In genomic region chr9:136429075-136429628, GRCh38 we compare ENCODE assay signal across 19 cellular contexts. TPM values are rescaled to one million over a fixed set of nuclear protein-coding genes. Genes with fewer than 3 reads are reported as not detected.
A peak's percentile ranks its signal among the peaks of the same experiment; 100 is the strongest.
DNase-seq lines count a peak whose midpoint lies in the region; ATAC-seq and TF ChIP-seq lines count a peak whose summit lies in the region.
"Had no signal": no experiment of that assay in that cellular context is flagged by ENCODE, and none has a peak within 500 bp of the region (broad histone marks: within the 10 kb centered on the region; RNA-seq: fewer than 3 reads in every experiment).

No MANE protein-coding gene starts in this region.

- H2AFZ ChIP-seq in PC-9 (no peak overlapping the region), neuronal stem cell (ENCODE audit: low read length) (no peak overlapping the region)
- H2AFZ ChIP-seq: GM23338 had no signal

- no peaks in the 10 kb centered on the region for H3K27me3 ChIP-seq in right atrium auricular region
- H3K27me3 ChIP-seq in PC-9 (ENCODE audit: insufficient read depth, low read depth), result no peaks in the 10 kb centered on the region
- H3K27me3 ChIP-seq in neuronal stem cell (ENCODE audit: control insufficient read depth in 3 of 3, insufficient read depth in 3 of 3, low read depth in 1 of 3, low read length in 3 of 3), result no peaks in the 10 kb centered on the region

- H4K20me1 ChIP-seq in PC-9 (ENCODE audit: insufficient read depth), result peaks cover 7% of the 10 kb centered on the region; the same call in 1 of the 2 replicates

- TSS peak; percentile 33 for BruUV-seq in PC-9 (replicated peaks; lab: Mats Ljungman, UMichigan)

- no peaks in the 10 kb centered on the region for H3K4me1 ChIP-seq in right atrium auricular region
- H3K4me1 ChIP-seq in PC-9 (replicated peaks; ENCODE audit: insufficient read depth), result no peaks in the 10 kb centered on the region
- H3K4me1 ChIP-seq in neuronal stem cell (ENCODE audit: control insufficient read depth in 2 of 2, insufficient read depth in 1 of 2, low read depth in 1 of 2, low read length in 2 of 2), result no peaks in the 10 kb centered on the region

- no peak for TF ChIP-seq CTCF in right atrium auricular region (IDR thresholded peaks at IDR 0.05)
- no peak for TF ChIP-seq CTCF in PC-9 (conservative IDR thresholded peaks at IDR 0.05)

- CTCF ChIA-PET in PC-9 (lab: Charles Lee), result no interaction called here

- no peak overlapping the region for H3K18ac ChIP-seq in neuronal stem cell (ENCODE audit: low read length)

- H3K36me3 ChIP-seq in right atrium auricular region (peaks cover 30% of the 10 kb centered on the region), PC-9 (ENCODE audit: low read depth) (no peaks in the 10 kb centered on the region), neuronal stem cell (replicated peaks in 1 of 2; ENCODE audit: control insufficient read depth in 2 of 2, insufficient read depth in 2 of 2, low read length in 2 of 2) (peaks cover 20 to 63% of the 10 kb centered on the region in 2 donors)

- no peak overlapping the region for H3K4me2 ChIP-seq in PC-9
- H3K4me2 ChIP-seq in neuronal stem cell (ENCODE audit: insufficient read depth, low read length, poor library complexity, severe bottlenecking), result no peak overlapping the region
- H3K4me2 ChIP-seq: GM23338 had no signal

- H4K8ac ChIP-seq in neuronal stem cell (ENCODE audit: low read depth, low read length), result peak overlapping the region; percentile 23

- no CpG with 5 or more reads among the region's 21 CpGs for WGBS in neuronal stem cell (ENCODE audit: extremely low coverage in 2 of 2, insufficient read length in 2 of 2, insufficient replicate concordance in 1 of 2), 2 donors

- H3F3A ChIP-seq in PC-9 (ENCODE audit: insufficient read depth, low read depth), result peaks cover 33% of the 10 kb centered on the region; the same call in 1 of the 2 replicates

- H2BK15ac ChIP-seq in neuronal stem cell (ENCODE audit: low read length), result no peak overlapping the region

- no peaks in the 10 kb centered on the region for H3K79me2 ChIP-seq in PC-9 (ENCODE audit: low read depth)

- DNase-seq in Right ventricle myocardium superior, result no peak
- no peak for DNase-seq in right atrium auricular region (ENCODE audit: low spot score)
- DNase-seq in PC-9, result no peak
- DNase-seq in neuronal stem cell (ENCODE audit: low spot score), result no peak
- no peak for DNase-seq in NCI-H2081 (lab: John Stamatoyannopoulos, UW)
- DNase-seq in AG20443 (ENCODE audit: low spot score), result no peak
- DNase-seq: CD4-positive, CD25-positive, alpha-beta regulatory T cell; DMS79; HCEC 1CT; IMR-90; MV-4-11; NCI-H1105 treated with DMSO at 0.1 percent for 48 hours; NCI-H446; NCI-H526; SIG-M5 had no signal

- POLR2A ChIA-PET in PC-9 (lab: Charles Lee; ENCODE audit: unreplicated experiment), result no interaction called here

- no peak overlapping the region for H4K91ac ChIP-seq in neuronal stem cell (ENCODE audit: low read depth, low read length, poor library complexity)

- no peak overlapping the region for H3K23ac ChIP-seq in neuronal stem cell (ENCODE audit: low read depth, low read length, poor library complexity)

- H3K4me3 ChIP-seq in right atrium auricular region (no peak overlapping the region), PC-9 (no peak overlapping the region), neuronal stem cell (ENCODE audit: low read length in 2 of 2) (no peak overlapping the region)
- H3K4me3 ChIP-seq: GM23338 had no signal

- ATAC-seq in Right ventricle myocardium superior (ENCODE audit: poor library complexity) (peak; percentile 27), esophagus mucosa (peak; percentile 13), HG03342 (IDR thresholded peaks at IDR 0.05; ENCODE audit: unreplicated experiment) (no peak)
- ATAC-seq: GM23338, SK-N-SH treated with all-trans-retinoic acid at 6 μM for 48 hours had no signal

- no peaks in the 10 kb centered on the region for H3K9me3 ChIP-seq in right atrium auricular region
- no peaks in the 10 kb centered on the region for H3K9me3 ChIP-seq in PC-9 (ENCODE audit: insufficient read depth, low read depth)
- H3K9me3 ChIP-seq in neuronal stem cell (replicated peaks in 1 of 2; ENCODE audit: control insufficient read depth in 2 of 2, insufficient read depth in 1 of 2, low read depth in 1 of 2, low read length in 2 of 2), result no peaks in the 10 kb centered on the region

- intact Hi-C loops in Right ventricle myocardium superior (cut with DNase I), result no loop called here
- intact Hi-C loops in PC-9 (cut with micrococcal nuclease; ENCODE audit: unreplicated experiment), result no loop called here

- H3K79me1 ChIP-seq in neuronal stem cell (ENCODE audit: low read depth, low read length), result no peaks in the 10 kb centered on the region

- no peak overlapping the region for H2BK5ac ChIP-seq in neuronal stem cell (ENCODE audit: low read length)

- H3K9me2 ChIP-seq in PC-9 (ENCODE audit: insufficient read depth), result no peaks in the 10 kb centered on the region

- H3K27ac ChIP-seq in right atrium auricular region (no peak overlapping the region), PC-9 (no peak overlapping the region), neuronal stem cell (replicated peaks; ENCODE audit: low read length) (no peak overlapping the region)

- H3K4ac ChIP-seq in neuronal stem cell (ENCODE audit: low read length), result no peak overlapping the region

- no peak overlapping the region for H3K9ac ChIP-seq in neuronal stem cell (ENCODE audit: low read depth, low read length, poor library complexity)

- peak overlapping the region; percentile 46 for H2AK5ac ChIP-seq in neuronal stem cell (ENCODE audit: low read depth, low read length)

- peak overlapping the region; percentile 73 for H2BK12ac ChIP-seq in neuronal stem cell (ENCODE audit: low read length)

- H2BK120ac ChIP-seq in neuronal stem cell (ENCODE audit: low read depth, low read length), result no peak overlapping the region

- H3K14ac ChIP-seq in neuronal stem cell (ENCODE audit: low read length), result peak overlapping the region; percentile 38

RNA-seq across cellular contexts. Expression of gene INPP5E, which starts 10.5 kb away (rescaled TPM):
- total RNA-seq in Right ventricle myocardium superior, result 10.5 TPM
- 1 to 10 TPM; 6.4 to 9.1 TPM for total RNA-seq in right atrium auricular region
- total RNA-seq in PC-9 (2021), result 18.2 and 22.5 TPM in 2 replicates
- total RNA-seq in esophagus mucosa, result 5.7 TPM
- 17.9 TPM for polyA plus RNA-seq in neuronal stem cell (2013, experiment 1 of 2)
- 17.2 TPM for polyA plus RNA-seq in neuronal stem cell (2013, experiment 2 of 2)

RNA-seq across cellular contexts. Expression of gene PMPCA, which starts 18.7 kb away (rescaled TPM):
- total RNA-seq in Right ventricle myocardium superior (80.2 TPM), right atrium auricular region (10 to 100 TPM; 40.8 to 47.4 TPM), PC-9 (2021) (78.1 and 86.5 TPM in 2 replicates), esophagus mucosa (29.4 TPM)
- 37.1 TPM for polyA plus RNA-seq in neuronal stem cell (2013, experiment 1 of 2)
- 37.8 TPM for polyA plus RNA-seq in neuronal stem cell (2013, experiment 2 of 2)

RNA-seq across cellular contexts. Expression of gene ENTR1, which starts 18.7 kb away (rescaled TPM):
- total RNA-seq in Right ventricle myocardium superior (23.3 TPM), right atrium auricular region (10 to 100 TPM; 10.3 to 17.6 TPM), PC-9 (2021) (67.9 and 82.9 TPM in 2 replicates), esophagus mucosa (22.8 TPM)
- 53.7 TPM for polyA plus RNA-seq in neuronal stem cell (2013, experiment 1 of 2)
- 51.2 TPM for polyA plus RNA-seq in neuronal stem cell (2013, experiment 2 of 2)

RNA-seq across cellular contexts. Expression of gene SNAPC4, which starts 29.2 kb away (rescaled TPM):
- total RNA-seq in Right ventricle myocardium superior, result 3.3 TPM
- total RNA-seq in right atrium auricular region, result 1 to 10 TPM; 2.5 to 4.4 TPM
- total RNA-seq in PC-9 (2021), result 13.3 and 14.4 TPM in 2 replicates
- total RNA-seq in esophagus mucosa, result 3.7 TPM
- polyA plus RNA-seq in neuronal stem cell (2013, experiment 1 of 2), result 7.2 TPM
- polyA plus RNA-seq in neuronal stem cell (2013, experiment 2 of 2), result 7.1 TPM

RNA-seq across cellular contexts. Expression of gene SEC16A, which starts 53.7 kb away (rescaled TPM):
- total RNA-seq in Right ventricle myocardium superior (21.4 TPM), right atrium auricular region (10 to 100 TPM; 32.6 to 41.6 TPM), PC-9 (2021) (81.8 and 90.1 TPM in 2 replicates), esophagus mucosa (32.0 TPM)
- 14.7 TPM for polyA plus RNA-seq in neuronal stem cell (2013, experiment 1 of 2)
- 15.9 TPM for polyA plus RNA-seq in neuronal stem cell (2013, experiment 2 of 2)
